7 cellular contexts compared by ENCODE assay signal in genomic region chr7:44914992-44915607, GRCh38. TPM values are rescaled to one million over a fixed set of nuclear protein-coding genes. Genes with fewer than 3 reads are reported as not detected.
DNase-seq lines count a peak whose midpoint lies in the region; ATAC-seq, FAIRE-seq and TF ChIP-seq lines count a peak whose summit lies in the region.

No MANE protein-coding gene starts in this region.

- TF ChIP-seq POLR2A in uterus (IDR thresholded peaks at IDR 0.05) = no peak

- no peak for TF ChIP-seq CTCF in uterus (IDR thresholded peaks at IDR 0.05)

- H3K9me3 ChIP-seq in uterus = no peaks in the 10 kb centered on the region

- H3K27ac ChIP-seq in uterus = no peak overlapping the region

- no peak overlapping the region for H3K4me3 ChIP-seq in uterus

- peak; percentile 95 for ATAC-seq in HG02870 (IDR thresholded peaks at IDR 0.05; ENCODE audit: unreplicated experiment)

- H3K36me3 ChIP-seq in uterus = no peaks in the 10 kb centered on the region

- no peaks in the 10 kb centered on the region for H3K4me1 ChIP-seq in uterus

- peak; percentile 81 for DNase-seq in activated CD4-positive, alpha-beta T cell treated with anti-CD3 and anti-CD28 coated beads for 48 hours
- DNase-seq in fibroblast of peridontal ligament (ENCODE audit: extremely low read depth) (peak; percentile 26), RCC 7860 (ENCODE audit: low spot score) (no peak), uterus (no peak), RKO (ENCODE audit: low spot score) (no peak)
- DNase-seq in stimulated activated naive CD4-positive, alpha-beta T cell (lab: John Stamatoyannopoulos, UW) = peak in 4 of 6 experiments; percentile 28 to 74 (median 56)

- H3K27me3 ChIP-seq in uterus = no peaks in the 10 kb centered on the region

- FAIRE-seq in RCC 7860 (lab: Jason Lieb, UNC) = no peak

- intact Hi-C loops in uterus (cut with DNase I; ENCODE audit: low total_unique reads) = no loop called here

RNA-seq across cellular contexts. Expression of gene PURB, which starts 29.8 kb away (rescaled TPM):
- total RNA-seq in uterus = 10 to 100 TPM; 13.8 to 63.0 (median 24.5) TPM

Comparison
In these comparisons a context has a peak if more than half of its experiments do, and no peak if none do; other contexts are left out.
1. DNase-seq: peak in activated CD4-positive, alpha-beta T cell treated with anti-CD3 and anti-CD28 coated beads for 48 hours (single experiment), fibroblast of peridontal ligament (single experiment) and stimulated activated naive CD4-positive, alpha-beta T cell (4 of 6); none in RCC 7860 (single experiment), uterus (0 of 2) and RKO (single experiment).